25 cellular contexts compared by ENCODE assay signal in the genomic region with DNA sequence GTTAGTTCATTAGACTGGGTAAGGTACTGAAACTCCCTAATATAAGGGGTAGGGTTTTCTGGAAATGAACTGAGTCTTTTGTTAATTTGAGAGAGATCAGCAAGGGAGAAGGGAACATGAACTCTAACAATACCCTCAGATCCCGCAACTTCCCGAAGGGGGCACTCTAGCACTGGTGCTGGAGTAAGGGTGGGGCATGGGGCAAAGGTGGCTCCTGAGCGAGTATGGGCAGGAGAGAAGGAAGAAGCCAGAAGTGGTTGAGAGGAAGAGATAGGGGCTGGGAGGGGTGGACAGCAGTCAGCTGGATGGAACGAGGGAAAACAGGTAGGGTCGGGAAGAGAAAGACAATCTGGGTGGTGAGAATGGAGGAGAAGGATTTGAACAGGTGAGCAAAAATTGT.
DNase-seq lines count a peak whose midpoint lies in the region; ATAC-seq and TF ChIP-seq lines count a peak whose summit lies in the region.
"Had no signal": no experiment of that assay in that cellular context is flagged by ENCODE, and none has a peak within 500 bp of the region (broad histone marks: within the 10 kb centered on the region; RNA-seq: fewer than 3 reads in every experiment).

No MANE protein-coding gene starts in this region.

- intact Hi-C loops in transverse colon (cut with DNase I; ENCODE audit: low total_unique reads): no loop called here
- intact Hi-C loops in CD4-positive, alpha-beta memory T cell (cut with micrococcal nuclease): no loop called here

- no peaks in the 10 kb centered on the region for H3K4me1 Mint-ChIP-seq in activated CD4-positive, alpha-beta T cell treated with anti-CD3 and anti-CD28 coated beads, Interleukin-2, amount 10 ng/mL, durations not matched to agents 7 days and 5 days
- no peaks in the 10 kb centered on the region for H3K4me1 Mint-ChIP-seq in CD4-positive, alpha-beta memory T cell
- H3K4me1 Mint-ChIP-seq: activated naive CD4-positive, alpha-beta T cell treated with anti-CD3 and anti-CD28 coated beads, Interleukin-2, amount 50 U/mL, for 24 hours; naive thymus-derived CD4-positive, alpha-beta T cell; stimulated activated naive CD8-positive, alpha-beta T cell treated with anti-CD3 and anti-CD28 coated beads, Interleukin-15, amount 100 ng/mL, for 72 hours had no signal

- POLR2A ChIA-PET in activated CD4-positive, alpha-beta T cell treated with anti-CD3 and anti-CD28 coated beads, Interleukin-2, amount 10 ng/mL, durations not matched to agents 7 days and 5 days (lab: Charles Lee): no interaction called here
- POLR2A ChIA-PET in CD4-positive, alpha-beta memory T cell (lab: Charles Lee; ENCODE audit: partially characterized antibody): no interaction called here

- TF ChIP-seq POLR2A in transverse colon (IDR thresholded peaks at IDR 0.05): no peak

- H3K4me3 ChIP-seq in transverse colon: no peak overlapping the region
- H3K4me3 ChIP-seq in CD4-positive, alpha-beta memory T cell (ENCODE audit: low read length in 2 of 2): no peak overlapping the region
- H3K4me3 ChIP-seq: ascending aorta; BLaER1 treated with 17β-estradiol and CSF1 and Interleukin-3, amounts not matched to agents 10 nM and 100 nM had no signal

- no peaks in the 10 kb centered on the region for H3K9me3 Mint-ChIP-seq in activated CD4-positive, alpha-beta T cell treated with anti-CD3 and anti-CD28 coated beads, Interleukin-2, amount 10 ng/mL, durations not matched to agents 7 days and 5 days
- H3K9me3 Mint-ChIP-seq in CD4-positive, alpha-beta memory T cell: no peaks in the 10 kb centered on the region
- H3K9me3 Mint-ChIP-seq: activated naive CD4-positive, alpha-beta T cell treated with anti-CD3 and anti-CD28 coated beads, Interleukin-2, amount 50 U/mL, for 24 hours; naive thymus-derived CD4-positive, alpha-beta T cell; stimulated activated naive CD8-positive, alpha-beta T cell treated with anti-CD3 and anti-CD28 coated beads, Interleukin-15, amount 100 ng/mL, for 72 hours; type B pancreatic cell had no signal

- H3K4me1 ChIP-seq in transverse colon: no peaks in the 10 kb centered on the region
- no peaks in the 10 kb centered on the region for H3K4me1 ChIP-seq in CD4-positive, alpha-beta memory T cell (ENCODE audit: insufficient read depth, low read length)
- H3K4me1 ChIP-seq: ascending aorta; BLaER1 treated with 17β-estradiol and CSF1 and Interleukin-3, amounts not matched to agents 10 nM and 100 nM had no signal

- H3K36me3 ChIP-seq in transverse colon: no peaks in the 10 kb centered on the region
- H3K36me3 ChIP-seq in CD4-positive, alpha-beta memory T cell (ENCODE audit: insufficient read depth, low read length): no peaks in the 10 kb centered on the region
- H3K36me3 ChIP-seq: ascending aorta; BLaER1 treated with 17β-estradiol and CSF1 and Interleukin-3, amounts not matched to agents 10 nM and 100 nM had no signal

- no peak overlapping the region for H3K27ac ChIP-seq in transverse colon
- no peak overlapping the region for H3K27ac ChIP-seq in CD4-positive, alpha-beta memory T cell (ENCODE audit: low read depth, low read length)
- H3K27ac ChIP-seq: ascending aorta; BLaER1 treated with 17β-estradiol and CSF1 and Interleukin-3, amounts not matched to agents 10 nM and 100 nM had no signal

- H3K27me3 Mint-ChIP-seq in activated CD4-positive, alpha-beta T cell treated with anti-CD3 and anti-CD28 coated beads, Interleukin-2, amount 10 ng/mL, durations not matched to agents 7 days and 5 days: no peaks in the 10 kb centered on the region
- no peaks in the 10 kb centered on the region for H3K27me3 Mint-ChIP-seq in CD4-positive, alpha-beta memory T cell
- H3K27me3 Mint-ChIP-seq: activated naive CD4-positive, alpha-beta T cell treated with anti-CD3 and anti-CD28 coated beads, Interleukin-2, amount 50 U/mL, for 24 hours; naive thymus-derived CD4-positive, alpha-beta T cell; stimulated activated naive CD8-positive, alpha-beta T cell treated with anti-CD3 and anti-CD28 coated beads, Interleukin-15, amount 100 ng/mL, for 72 hours; type B pancreatic cell had no signal

- CTCF ChIA-PET in activated CD4-positive, alpha-beta T cell treated with anti-CD3 and anti-CD28 coated beads, Interleukin-2, amount 10 ng/mL, durations not matched to agents 7 days and 5 days (lab: Charles Lee): no interaction called here
- CTCF ChIA-PET in CD4-positive, alpha-beta memory T cell (lab: Charles Lee; ENCODE audit: partially characterized antibody): no interaction called here

- H3K27me3 ChIP-seq in transverse colon: no peaks in the 10 kb centered on the region
- no peaks in the 10 kb centered on the region for H3K27me3 ChIP-seq in CD4-positive, alpha-beta memory T cell (ENCODE audit: insufficient read depth, low read length)
- H3K27me3 ChIP-seq: ascending aorta had no signal

- peak; percentile 5 for DNase-seq in activated CD4-positive, alpha-beta T cell treated with anti-CD3 and anti-CD28 coated beads for 48 hours
- DNase-seq in activated CD4-positive, alpha-beta T cell treated with anti-CD3 and anti-CD28 coated beads, Interleukin-2, amount 10 ng/mL, durations not matched to agents 7 days and 5 days: no peak
- peak; percentile 0 for DNase-seq in HT1080 (ENCODE audit: low read depth)
- peak; percentile 0 for DNase-seq in SW480 (ENCODE audit: low spot score)
- peak; percentile 20 for DNase-seq in transverse colon
- no peak for DNase-seq in CD4-positive, alpha-beta memory T cell
- DNase-seq: activated CD4-positive, CD25-positive, alpha-beta regulatory T cell treated with anti-CD3 and anti-CD28 coated beads, Interleukin-2, amount 50 U/mL, for 72 hours; Calu3; central memory CD4-positive, alpha-beta T cell; HCEC 1CT; KBM-7; mesenchymal stem cell; naive thymus-derived CD4-positive, alpha-beta T cell; NCI-H1694 treated with DMSO at 0.1 percent for 48 hours; NCI-H226; occipital lobe; retina; stimulated activated CD4-positive, alpha-beta T cell treated with anti-CD3 and anti-CD28 coated beads, Interleukin-12 subunit alpha, Interleukin-12 subunit beta, amount 100 ng/mL, for 4 hours; stimulated activated naive CD8-positive, alpha-beta T cell treated with anti-CD3 and anti-CD28 coated beads, Interleukin-15, amount 100 ng/mL, for 72 hours had no signal

- in situ Hi-C loops in transverse colon (cut with MboI; ENCODE audit: low pct_ligation_motif_present in 1 of 4, low pct_unique_long_range_greater_than_20kb in 1 of 4, low sequenced_read_pairs in 3 of 4): no loop called here

- no peaks in the 10 kb centered on the region for H3K9me3 ChIP-seq in transverse colon
- no peaks in the 10 kb centered on the region for H3K9me3 ChIP-seq in CD4-positive, alpha-beta memory T cell (ENCODE audit: control insufficient read depth in 1 of 2, low read length in 2 of 2)

- no peak overlapping the region for H3K27ac Mint-ChIP-seq in activated CD4-positive, alpha-beta T cell treated with anti-CD3 and anti-CD28 coated beads, Interleukin-2, amount 10 ng/mL, durations not matched to agents 7 days and 5 days
- no peak overlapping the region for H3K27ac Mint-ChIP-seq in CD4-positive, alpha-beta memory T cell
- H3K27ac Mint-ChIP-seq: activated naive CD4-positive, alpha-beta T cell treated with anti-CD3 and anti-CD28 coated beads, Interleukin-2, amount 50 U/mL, for 24 hours; activated T-cell treated with anti-CD3 and anti-CD28 coated beads, Interleukin-2, amount 50 U/mL, for 72 hours; naive thymus-derived CD4-positive, alpha-beta T cell; type B pancreatic cell had no signal

- peak in 4 of 5 experiments; percentile 15 to 26 (median 21) for TF ChIP-seq CTCF in transverse colon (IDR thresholded peaks at IDR 0.05)

- no peak for TF ChIP-seq EP300 in transverse colon (IDR thresholded peaks at IDR 0.05; ENCODE audit: low read depth)

- H3K36me3 Mint-ChIP-seq in activated CD4-positive, alpha-beta T cell treated with anti-CD3 and anti-CD28 coated beads, Interleukin-2, amount 10 ng/mL, durations not matched to agents 7 days and 5 days (ENCODE audit: low read depth): no peaks in the 10 kb centered on the region
- H3K36me3 Mint-ChIP-seq in CD4-positive, alpha-beta memory T cell: no peaks in the 10 kb centered on the region
- H3K36me3 Mint-ChIP-seq: activated naive CD4-positive, alpha-beta T cell treated with anti-CD3 and anti-CD28 coated beads, Interleukin-2, amount 50 U/mL, for 24 hours; naive thymus-derived CD4-positive, alpha-beta T cell; type B pancreatic cell had no signal

- no peak for ATAC-seq in HG03354 (IDR thresholded peaks at IDR 0.05; ENCODE audit: poor library complexity, severe bottlenecking, unreplicated experiment)
- ATAC-seq: activated T-cell treated with anti-CD3 and anti-CD28 coated beads, Interleukin-2, amount 50 U/mL, for 72 hours; naive thymus-derived CD4-positive, alpha-beta T cell; stimulated activated naive CD8-positive, alpha-beta T cell treated with anti-CD3 and anti-CD28 coated beads, Interleukin-15, amount 100 ng/mL, for 72 hours had no signal

- H3K4me3 Mint-ChIP-seq in activated CD4-positive, alpha-beta T cell treated with anti-CD3 and anti-CD28 coated beads, Interleukin-2, amount 10 ng/mL, durations not matched to agents 7 days and 5 days: no peak overlapping the region
- no peak overlapping the region for H3K4me3 Mint-ChIP-seq in CD4-positive, alpha-beta memory T cell
- H3K4me3 Mint-ChIP-seq: activated naive CD4-positive, alpha-beta T cell treated with anti-CD3 and anti-CD28 coated beads, Interleukin-2, amount 50 U/mL, for 24 hours; activated T-cell treated with anti-CD3 and anti-CD28 coated beads, Interleukin-2, amount 50 U/mL, for 72 hours; naive thymus-derived CD4-positive, alpha-beta T cell; stimulated activated naive CD8-positive, alpha-beta T cell treated with anti-CD3 and anti-CD28 coated beads, Interleukin-15, amount 100 ng/mL, for 72 hours; type B pancreatic cell had no signal

- WGBS in transverse colon (ENCODE audit: low coverage in 1 of 2), 2 donors: 68% methylated on average over 5 of the region's 5 CpGs; no CpG with 5 or more reads in 1 of the 2 donors

Comparison
In these comparisons a context has a peak if more than half of its experiments do, and no peak if none do; other contexts are left out.
1. DNase-seq: peak in activated CD4-positive, alpha-beta T cell treated with anti-CD3 and anti-CD28 coated beads for 48 hours (single experiment), HT1080 (single experiment), SW480 (single experiment) and transverse colon (single experiment); none in activated CD4-positive, alpha-beta T cell treated with anti-CD3 and anti-CD28 coated beads, Interleukin-2, amount 10 ng/mL, durations not matched to agents 7 days and 5 days (single experiment) and CD4-positive, alpha-beta memory T cell (0 of 5).